Comparison of ENCODE assay signal across 8 cellular contexts in genomic region chr6:109095821-109096084, GRCh38. TPM values are rescaled to one million over a fixed set of nuclear protein-coding genes. Genes with fewer than 3 reads are reported as not detected.
A peak's percentile ranks its signal among the peaks of the same experiment; 100 is the strongest.
DNase-seq lines count a peak whose midpoint lies in the region; ATAC-seq, FAIRE-seq and TF ChIP-seq lines count a peak whose summit lies in the region.

No MANE protein-coding gene starts in this region.

- no peak for TF ChIP-seq RAD21 in HCT116 (IDR thresholded peaks at IDR 0.05; ENCODE audit: low read depth)

- CTCF ChIA-PET in HCT116 (lab: Charles Lee) (no interaction called here), WTC11 (lab: Charles Lee) (interaction anchor here (0.6 to 2.5 kb wide), 4 partner anchors 128 to 1370 kb away, joined by 4 to 10 read pairs (median 7); no protein-coding TSS in a partner anchor)

- intact Hi-C loops in HCT116 (cut with micrococcal nuclease) (loop anchor here (2.0 kb wide), 1 partner anchor 287 kb away; the partner anchor contains the start of gene CD164), right cardiac atrium (cut with DNase I) (loop anchor here in 2 of 4 donors (10.0 kb wide), 1 partner anchor 289 kb away; the partner anchor contains the start of gene CD164 (in 2 of the 2))

- peak overlapping the region; percentile 99 for H3K27ac Mint-ChIP-seq in WTC11

- H3K4me2 ChIP-seq in HCT116 (ENCODE audit: low read length), result peak overlapping the region; percentile 85

- peak overlapping the region; percentile 98 for H2AFZ ChIP-seq in HCT116 (ENCODE audit: low read depth, low read length, poor library complexity, severe bottlenecking)

- TF ChIP-seq CTCF in HCT116 (IDR thresholded peaks at IDR 0.05 in 2 of 3, conservative IDR thresholded peaks at IDR 0.05 in 1 of 3; ENCODE audit: borderline replicate concordance in 1 of 3, insufficient read depth in 1 of 3, low read depth in 2 of 3, low read length in 2 of 3), result no peak
- TF ChIP-seq CTCF in WTC11 (IDR thresholded peaks at IDR 0.05), result no peak

- H3K36me3 Mint-ChIP-seq in WTC11, result no peaks in the 10 kb centered on the region

- TF ChIP-seq POLR2A in HCT116 (IDR thresholded peaks at IDR 0.05; ENCODE audit: borderline replicate concordance, extremely low read depth, insufficient read depth, insufficient read length), result no peak

- H3K27ac ChIP-seq in HCT116 (ENCODE audit: low read depth, low read length), result peak overlapping the region; percentile 63
- peak overlapping the region; percentile 94 for H3K27ac ChIP-seq in right cardiac atrium (ENCODE audit: low read length)
- peak overlapping the region; percentile 99 to 100 for H3K27ac ChIP-seq in small intestine (ENCODE audit: low read depth in 1 of 2, low read length in 1 of 2)

- POLR2A ChIA-PET in HCT116 (lab: Charles Lee), result no interaction called here
- POLR2A ChIA-PET in WTC11 (lab: Charles Lee), result no interaction called here

- no peaks in the 10 kb centered on the region for H3K27me3 ChIP-seq in HCT116 (ENCODE audit: insufficient read depth, low read length)
- no peaks in the 10 kb centered on the region for H3K27me3 ChIP-seq in right cardiac atrium (ENCODE audit: control insufficient read depth, insufficient read depth)
- no peaks in the 10 kb centered on the region for H3K27me3 ChIP-seq in small intestine (ENCODE audit: control insufficient read depth in 2 of 2, insufficient read depth in 2 of 2, low read length in 2 of 2)

- FAIRE-seq in small intestine (lab: Jason Lieb, UNC), result no peak

- no peaks in the 10 kb centered on the region for H3K27me3 Mint-ChIP-seq in WTC11 (ENCODE audit: low read depth)

- H4K20me1 ChIP-seq in HCT116 (ENCODE audit: insufficient read depth), result no peaks in the 10 kb centered on the region

- no peaks in the 10 kb centered on the region for H3K9me3 Mint-ChIP-seq in WTC11

- ATAC-seq in HCT116 (no peak), WTC11 (no peak), right cardiac atrium (no peak), HG02610 (IDR thresholded peaks at IDR 0.05; ENCODE audit: unreplicated experiment) (no peak), GM19023 (IDR thresholded peaks at IDR 0.05; ENCODE audit: unreplicated experiment) (no peak)

- peak overlapping the region; percentile 91 for H3K4me3 Mint-ChIP-seq in WTC11

- H3K36me3 ChIP-seq in HCT116 (ENCODE audit: control insufficient read depth in 1 of 2, insufficient read depth in 2 of 2, low read length in 2 of 2) (no peaks in the 10 kb centered on the region), small intestine (ENCODE audit: control insufficient read depth in 2 of 2, insufficient read depth in 2 of 2, low read length in 2 of 2) (no peaks in the 10 kb centered on the region)

- 1% methylated on average over 8 of the region's 8 CpGs for WGBS in right cardiac atrium
- 0 to 2% (median 2%) methylated on average over 8 of the region's 8 CpGs for WGBS in small intestine, 3 donors

- H3K4me3 ChIP-seq in HCT116 (replicated peaks in 1 of 2; ENCODE audit: low read depth in 1 of 2, low read length in 2 of 2), result peak overlapping the region; percentile 73 to 87
- peak overlapping the region; percentile 85 for H3K4me3 ChIP-seq in right cardiac atrium (ENCODE audit: low read length)
- H3K4me3 ChIP-seq in small intestine (ENCODE audit: low read depth in 1 of 2, low read length in 2 of 2), result peak overlapping the region; percentile 69 to 75

- RAD21 ChIA-PET in HCT116 (lab: Charles Lee; ENCODE audit: low non-redundant PET in 1 of 2, low total read pairs in 2 of 2, uncharacterized antibody in 2 of 2, unreplicated experiment in 2 of 2), result no interaction called here

- DNase-seq in HCT116 (ENCODE audit: low read depth, low spot score) (no peak), WTC11 (ENCODE audit: low spot score) (no peak), right cardiac atrium (no peak), small intestine (no peak), NCI-H2029 (lab: John Stamatoyannopoulos, UW) (no peak), H4 (ENCODE audit: low spot score) (no peak)

- H3K9ac ChIP-seq in HCT116 (ENCODE audit: low read length), result peak overlapping the region; percentile 87

- no peaks in the 10 kb centered on the region for H3K9me3 ChIP-seq in HCT116 (ENCODE audit: control insufficient read depth in 1 of 2, insufficient read depth in 1 of 2, low read depth in 1 of 2, low read length in 2 of 2)
- H3K9me3 ChIP-seq in right cardiac atrium (ENCODE audit: control insufficient read depth, low read length), result no peaks in the 10 kb centered on the region
- H3K9me3 ChIP-seq in small intestine (ENCODE audit: control insufficient read depth, low read depth), result no peaks in the 10 kb centered on the region

- peaks cover 2 to 19% of the 10 kb centered on the region in 2 experiments; a peak in 3 of 4 replicates for H3K4me1 ChIP-seq in HCT116 (ENCODE audit: control insufficient read depth in 1 of 2, insufficient read depth in 2 of 2, low read length in 2 of 2)
- peaks cover 3% of the 10 kb centered on the region for H3K4me1 ChIP-seq in right cardiac atrium (ENCODE audit: control insufficient read depth, insufficient read depth, low read length)
- peaks cover 3 to 16% of the 10 kb centered on the region in 2 donors for H3K4me1 ChIP-seq in small intestine (ENCODE audit: control insufficient read depth in 2 of 2, insufficient read depth in 1 of 2, low read depth in 1 of 2, low read length in 1 of 2)

- BruUV-seq in HCT116 (replicated peaks; lab: Mats Ljungman, UMichigan), result TSS peak; percentile 62

- H3K4me1 Mint-ChIP-seq in WTC11, result peaks cover 25% of the 10 kb centered on the region

- no peaks in the 10 kb centered on the region for H3K9me2 ChIP-seq in HCT116 (ENCODE audit: insufficient read depth)

- peaks cover 27% of the 10 kb centered on the region for H3K79me2 ChIP-seq in HCT116 (ENCODE audit: insufficient read depth, low read length)

TF ChIP-seq in HCT116, 20 proteins besides CTCF, POLR2A, EP300 and RAD21:
- TF ChIP-seq EGR1 (IDR thresholded peaks at IDR 0.05; ENCODE audit: low read depth), result no peak
- TF ChIP-seq YY1 (IDR thresholded peaks at IDR 0.05; ENCODE audit: extremely low read depth, insufficient replicate concordance, low read depth, low read length), result no peak
- no peak for TF ChIP-seq JUND (IDR thresholded peaks at IDR 0.05)

TF ChIP-seq in WTC11, 78 proteins besides CTCF, POLR2A, EP300 and RAD21 (continues in another document):
- no peak for TF ChIP-seq OVOL2 (CRISPR knock-in tag; IDR thresholded peaks at IDR 0.05; ENCODE audit: borderline replicate concordance)
- TF ChIP-seq AFF4 (CRISPR knock-in tag; IDR thresholded peaks at IDR 0.05; ENCODE audit: borderline replicate concordance), result no peak
- TF ChIP-seq EMX1 (CRISPR knock-in tag; IDR thresholded peaks at IDR 0.05), result no peak
- no peak for TF ChIP-seq CBFB (CRISPR knock-in tag; IDR thresholded peaks at IDR 0.05; ENCODE audit: low read depth)
- no peak for TF ChIP-seq E2F1 (CRISPR knock-in tag; IDR thresholded peaks at IDR 0.05)

RNA-seq across cellular contexts. Expression of gene CEP57L1, which starts 0.4 kb away (rescaled TPM):
- total RNA-seq in HCT116 (2021; ENCODE audit: unreplicated experiment), result 20.7 TPM
- 8.9 and 13.9 TPM in 2 replicates for polyA plus RNA-seq in HCT116 (2012)
- total RNA-seq in WTC11 (2021), result 12.2 to 13.3 TPM (median 13.1 TPM) in 3 replicates
- 10 to 100 TPM in 1 of 4 donors, 1 to 10 TPM in 3; 7.1 to 10.4 (median 9.1) TPM for total RNA-seq in right cardiac atrium
- 8.2 TPM for polyA plus RNA-seq in right cardiac atrium
- 1 to 10 TPM; 3.0 to 9.1 (median 7.6) TPM for polyA plus RNA-seq in small intestine
- 13.9 and 17.7 TPM in 2 replicates for total RNA-seq in H4 (2014; rRNA removed; shearing (Covaris generic))

RNA-seq across cellular contexts. Expression of gene SESN1, which starts 1.1 kb away (rescaled TPM):
- total RNA-seq in HCT116 (2021; ENCODE audit: unreplicated experiment) (9.3 TPM), WTC11 (2021) (22.2 to 30.2 TPM (median 22.5 TPM) in 3 replicates), right cardiac atrium (10 to 100 TPM; 26.5 to 60.5 (median 41.2) TPM)
- 3.8 and 4.0 TPM in 2 replicates for polyA plus RNA-seq in HCT116 (2012)
- polyA plus RNA-seq in right cardiac atrium (40.8 TPM), small intestine (10 to 100 TPM; 13.8 to 17.8 (median 15.7) TPM)
- total RNA-seq in H4 (2014; rRNA removed; shearing (Covaris generic)), result 11.0 and 13.4 TPM in 2 replicates
